In genomic region chr10:88361995-88362540, GRCh38 we compare ENCODE assay signal across 14 cellular contexts.
"Had no signal": no experiment of that assay in that cellular context is flagged by ENCODE, and none has a peak within 500 bp of the region (broad histone marks: within the 10 kb centered on the region; RNA-seq: fewer than 3 reads in every experiment).

No MANE protein-coding gene starts in this region.

- ATAC-seq: effector memory CD8-positive, alpha-beta T cell; gastrocnemius medialis; left lobe of liver; naive thymus-derived CD4-positive, alpha-beta T cell; right cardiac atrium had no signal

- H3K4me3 ChIP-seq: esophagus squamous epithelium, gastrocnemius medialis, ovary, uterus had no signal

- H3K27ac ChIP-seq: esophagus squamous epithelium, gastrocnemius medialis, ovary, uterus had no signal

- H3K27me3 ChIP-seq: esophagus squamous epithelium, gastrocnemius medialis, ovary, uterus had no signal

- H3K36me3 ChIP-seq: esophagus squamous epithelium, gastrocnemius medialis, ovary, uterus had no signal

- H3K9me3 ChIP-seq: esophagus squamous epithelium, gastrocnemius medialis, ovary, uterus had no signal

- DNase-seq: effector memory CD8-positive, alpha-beta T cell; esophagus squamous epithelium; gastrocnemius medialis; islet precursor cell; mammary epithelial cell; naive thymus-derived CD4-positive, alpha-beta T cell; ovary; right cardiac atrium; small intestine; stimulated activated CD4-positive, alpha-beta T cell treated with anti-CD3 and anti-CD28 coated beads, Interleukin-12 subunit alpha, Interleukin-12 subunit beta, amount 100 ng/mL, for 4 hours; stimulated activated naive CD4-positive, alpha-beta T cell treated with Interleukin-2 at 50 U/mL for 16 hours; trophoblast cell; uterus had no signal

- H3K4me1 ChIP-seq: esophagus squamous epithelium, gastrocnemius medialis, uterus had no signal
